1 cellular context compared by ENCODE assay signal in the genomic region with DNA sequence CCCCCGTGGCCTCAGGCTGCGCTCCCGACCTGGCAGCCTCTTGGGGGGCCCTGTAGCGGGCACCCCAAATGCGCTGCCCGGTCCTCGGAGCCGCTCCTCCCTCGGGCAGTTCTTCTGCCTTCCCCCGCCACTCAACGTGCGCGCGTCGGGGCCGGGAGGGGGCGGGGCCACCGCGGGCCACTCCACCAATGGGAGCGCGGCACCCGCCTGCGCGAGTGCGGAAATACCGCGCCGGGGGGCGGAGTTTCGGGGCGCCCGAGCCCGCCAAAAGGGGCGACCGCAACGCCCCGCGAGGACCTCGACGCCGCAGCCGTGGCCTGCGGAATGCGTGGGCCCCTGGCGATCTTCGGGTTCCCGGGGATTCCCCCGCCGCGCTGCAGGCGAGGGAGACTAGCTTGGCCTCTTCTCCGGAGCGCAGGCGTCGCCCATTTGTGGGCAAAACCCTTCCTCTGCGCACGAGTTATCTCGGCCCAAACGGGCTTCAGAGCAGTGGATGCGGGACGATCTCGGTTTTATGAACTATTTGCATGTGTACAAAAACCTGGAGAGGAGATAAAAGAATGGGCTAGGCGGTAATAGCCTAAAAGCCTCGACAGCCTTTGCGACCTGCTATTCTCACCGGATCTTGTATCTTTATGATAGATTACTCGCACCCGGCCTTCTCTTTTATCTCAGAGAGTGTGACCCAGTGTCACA.
TF ChIP-seq lines count a peak whose summit lies in the region.

Gene TASOR, minus strand, starts transcription at position 144 of the 696 bp plus-strand sequence. CDS start 259 bp downstream, outside the sequence.

TF ChIP-seq in HepG2, 621 proteins besides CTCF, POLR2A, EP300 and RAD21 (continued from another document and continues in another):
- TF ChIP-seq, protein P1, sequence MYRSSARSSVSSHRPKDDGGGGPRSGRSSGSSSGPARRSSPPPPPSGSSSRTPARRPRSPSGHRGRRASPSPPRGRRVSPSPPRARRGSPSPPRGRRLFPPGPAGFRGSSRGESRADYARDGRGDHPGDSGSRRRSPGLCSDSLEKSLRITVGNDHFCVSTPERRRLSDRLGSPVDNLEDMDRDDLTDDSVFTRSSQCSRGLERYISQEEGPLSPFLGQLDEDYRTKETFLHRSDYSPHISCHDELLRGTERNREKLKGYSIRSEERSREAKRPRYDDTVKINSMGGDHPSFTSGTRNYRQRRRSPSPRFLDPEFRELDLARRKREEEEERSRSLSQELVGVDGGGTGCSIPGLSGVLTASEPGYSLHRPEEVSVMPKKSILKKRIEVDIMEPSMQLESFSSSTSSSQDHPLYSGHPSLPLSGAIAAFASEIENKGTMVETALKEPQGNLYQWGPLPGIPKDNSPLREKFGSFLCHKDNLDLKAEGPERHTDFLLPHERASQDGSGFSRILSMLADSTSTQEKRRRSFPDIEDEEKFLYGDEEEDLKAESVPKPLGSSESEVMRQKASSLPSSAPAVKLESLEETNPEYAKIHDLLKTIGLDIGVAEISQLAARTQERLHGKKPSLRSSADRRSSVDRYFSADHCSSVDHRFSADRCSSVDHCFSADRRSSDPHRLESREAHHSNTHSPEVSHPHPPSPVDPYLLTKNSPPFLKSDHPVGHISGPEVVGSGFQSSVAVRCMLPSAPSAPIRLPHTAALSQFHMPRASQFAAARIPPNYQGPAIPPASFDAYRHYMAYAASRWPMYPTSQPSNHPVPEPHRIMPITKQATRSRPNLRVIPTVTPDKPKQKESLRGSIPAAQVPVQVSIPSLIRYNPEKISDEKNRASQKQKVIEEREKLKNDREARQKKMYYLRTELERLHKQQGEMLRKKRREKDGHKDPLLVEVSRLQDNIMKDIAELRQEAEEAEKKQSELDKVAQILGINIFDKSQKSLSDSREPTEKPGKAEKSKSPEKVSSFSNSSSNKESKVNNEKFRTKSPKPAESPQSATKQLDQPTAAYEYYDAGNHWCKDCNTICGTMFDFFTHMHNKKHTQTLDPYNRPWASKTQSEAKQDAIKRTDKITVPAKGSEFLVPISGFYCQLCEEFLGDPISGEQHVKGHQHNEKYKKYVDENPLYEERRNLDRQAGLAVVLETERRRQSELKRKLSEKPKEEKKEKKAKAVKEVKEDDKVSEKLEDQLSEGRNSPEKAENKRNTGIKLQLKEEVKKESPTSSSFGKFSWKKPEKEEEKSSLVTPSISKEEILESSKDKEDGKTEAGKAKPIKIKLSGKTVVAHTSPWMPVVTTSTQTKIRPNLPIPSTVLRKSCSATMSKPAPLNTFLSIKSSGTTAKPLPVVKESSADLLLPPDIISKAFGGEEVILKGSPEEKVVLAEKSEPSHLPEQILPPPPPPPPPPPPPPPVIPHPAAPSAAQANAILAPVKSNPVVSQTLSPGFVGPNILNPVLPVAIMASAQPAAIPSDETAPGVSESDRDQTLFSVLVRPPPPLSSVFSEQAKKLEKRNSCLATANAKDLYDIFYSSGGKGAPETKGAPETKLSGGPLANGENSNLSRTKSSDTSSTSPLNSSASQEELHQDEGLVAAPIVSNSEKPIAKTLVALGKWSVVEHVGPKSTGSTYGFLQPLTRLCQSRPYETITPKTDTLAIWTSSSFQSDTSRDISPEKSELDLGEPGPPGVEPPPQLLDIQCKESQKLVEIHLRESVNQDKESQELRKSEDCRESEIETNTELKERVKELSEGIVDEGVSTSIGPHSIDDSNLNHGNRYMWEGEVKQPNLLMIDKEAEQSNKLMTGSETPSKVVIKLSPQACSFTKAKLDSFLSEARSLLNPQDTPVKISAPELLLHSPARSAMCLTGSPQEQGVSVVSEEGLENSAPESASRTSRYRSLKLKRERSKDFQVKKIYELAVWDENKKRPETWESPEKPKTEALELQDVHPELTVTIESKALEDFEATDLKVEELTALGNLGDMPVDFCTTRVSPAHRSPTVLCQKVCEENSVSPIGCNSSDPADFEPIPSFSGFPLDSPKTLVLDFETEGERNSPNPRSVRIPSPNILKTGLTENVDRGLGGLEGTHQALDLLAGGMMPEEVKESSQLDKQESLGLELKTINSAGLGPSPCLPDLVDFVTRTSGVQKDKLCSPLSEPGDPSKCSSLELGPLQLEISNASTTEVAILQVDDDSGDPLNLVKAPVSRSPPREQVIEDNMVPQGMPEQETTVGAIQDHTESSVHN (CRISPR knock-in tag; IDR thresholded peaks at IDR 0.05): no peak
- TF ChIP-seq ZMYM2 (CRISPR knock-in tag; IDR thresholded peaks at IDR 0.05) (peak; percentile 64; the same call in 1 of the 2 replicates), ZNF317 (CRISPR knock-in tag; IDR thresholded peaks at IDR 0.05) (0 out of 2 replicates have a peak, but pooled peaks have one; percentile 45), KDM5B (CRISPR knock-in tag; IDR thresholded peaks at IDR 0.05; ENCODE audit: borderline replicate concordance) (peak; percentile 98), KAT8 (CRISPR knock-in tag; IDR thresholded peaks at IDR 0.05) (no peak; the same call in 1 of the 2 replicates), CEBPG (CRISPR knock-in tag; IDR thresholded peaks at IDR 0.05) (no peak), ATF2 (CRISPR knock-in tag; IDR thresholded peaks at IDR 0.05) (no peak), MYPOP (CRISPR knock-in tag; IDR thresholded peaks at IDR 0.05) (peak; percentile 78; the same call in 1 of the 2 replicates), ZNF367 (CRISPR knock-in tag; IDR thresholded peaks at IDR 0.05; ENCODE audit: borderline replicate concordance) (peak; percentile 81; the same call in 1 of the 2 replicates), SATB2 (CRISPR knock-in tag; IDR thresholded peaks at IDR 0.05) (peak; percentile 59; the same call in 1 of the 2 replicates), SP1 (IDR thresholded peaks at IDR 0.05) (no peak), SP1 (CRISPR knock-in tag; IDR thresholded peaks at IDR 0.05) (peak; percentile 94), ZSCAN21 (CRISPR knock-in tag; IDR thresholded peaks at IDR 0.05; ENCODE audit: borderline replicate concordance) (peak; percentile 93), ZNF510 (CRISPR knock-in tag; IDR thresholded peaks at IDR 0.05; ENCODE audit: low read depth) (peak; percentile 67), ELF4 (CRISPR knock-in tag; IDR thresholded peaks at IDR 0.05; ENCODE audit: borderline replicate concordance) (peak; percentile 92), TCF12 (IDR thresholded peaks at IDR 0.05) (no peak), TCF12 (CRISPR knock-in tag; IDR thresholded peaks at IDR 0.05) (no peak), FOXK1 (CRISPR knock-in tag; IDR thresholded peaks at IDR 0.05; ENCODE audit: borderline replicate concordance, low read depth) (peak; percentile 50; the same call in 1 of the 2 replicates), FOXC1 (CRISPR knock-in tag; IDR thresholded peaks at IDR 0.05; ENCODE audit: borderline replicate concordance) (peak; percentile 93), FOXA3 (CRISPR knock-in tag; IDR thresholded peaks at IDR 0.05) (peak; percentile 10; the same call in 1 of the 2 replicates), ZNF230 (CRISPR knock-in tag; IDR thresholded peaks at IDR 0.05) (peak; percentile 65), ZNF570 (CRISPR knock-in tag; IDR thresholded peaks at IDR 0.05; ENCODE audit: borderline replicate concordance) (peak; percentile 89; the same call in 1 of the 2 replicates), POLR2AphosphoS5 (IDR thresholded peaks at IDR 0.05; ENCODE audit: low read depth, low read length) (peak; percentile 70), YEATS4 (CRISPR knock-in tag; IDR thresholded peaks at IDR 0.05; ENCODE audit: borderline replicate concordance) (peak; percentile 55; the same call in 1 of the 2 replicates), ZNF34 (CRISPR knock-in tag; IDR thresholded peaks at IDR 0.05; ENCODE audit: borderline replicate concordance) (no peak), NFE2 (CRISPR knock-in tag; IDR thresholded peaks at IDR 0.05) (no peak), SRSF9 (IDR thresholded peaks at IDR 0.05; ENCODE audit: borderline replicate concordance, insufficient read depth, low read depth, low read length, poor library complexity, severe bottlenecking) (no peak), ZNF766 (CRISPR knock-in tag; IDR thresholded peaks at IDR 0.05; ENCODE audit: borderline replicate concordance) (peak; percentile 91; the same call in 1 of the 2 replicates), MTA3 (CRISPR knock-in tag; IDR thresholded peaks at IDR 0.05) (no peak), SALL1 (CRISPR knock-in tag; IDR thresholded peaks at IDR 0.05) (peak; percentile 94), POLR2G (IDR thresholded peaks at IDR 0.05; ENCODE audit: low read depth, low read length) (peak; percentile 38), ZNF546 (CRISPR knock-in tag; conservative IDR thresholded peaks at IDR 0.05) (peak; percentile 97), ZNF235 (CRISPR knock-in tag; IDR thresholded peaks at IDR 0.05; ENCODE audit: borderline replicate concordance) (no peak; the same call in 1 of the 2 replicates), ZNF180 (CRISPR knock-in tag; IDR thresholded peaks at IDR 0.05; ENCODE audit: borderline replicate concordance, low read depth) (no peak), E2F5 (CRISPR knock-in tag; conservative IDR thresholded peaks at IDR 0.05) (peak; percentile 77)
- TF ChIP-seq, protein P2, sequence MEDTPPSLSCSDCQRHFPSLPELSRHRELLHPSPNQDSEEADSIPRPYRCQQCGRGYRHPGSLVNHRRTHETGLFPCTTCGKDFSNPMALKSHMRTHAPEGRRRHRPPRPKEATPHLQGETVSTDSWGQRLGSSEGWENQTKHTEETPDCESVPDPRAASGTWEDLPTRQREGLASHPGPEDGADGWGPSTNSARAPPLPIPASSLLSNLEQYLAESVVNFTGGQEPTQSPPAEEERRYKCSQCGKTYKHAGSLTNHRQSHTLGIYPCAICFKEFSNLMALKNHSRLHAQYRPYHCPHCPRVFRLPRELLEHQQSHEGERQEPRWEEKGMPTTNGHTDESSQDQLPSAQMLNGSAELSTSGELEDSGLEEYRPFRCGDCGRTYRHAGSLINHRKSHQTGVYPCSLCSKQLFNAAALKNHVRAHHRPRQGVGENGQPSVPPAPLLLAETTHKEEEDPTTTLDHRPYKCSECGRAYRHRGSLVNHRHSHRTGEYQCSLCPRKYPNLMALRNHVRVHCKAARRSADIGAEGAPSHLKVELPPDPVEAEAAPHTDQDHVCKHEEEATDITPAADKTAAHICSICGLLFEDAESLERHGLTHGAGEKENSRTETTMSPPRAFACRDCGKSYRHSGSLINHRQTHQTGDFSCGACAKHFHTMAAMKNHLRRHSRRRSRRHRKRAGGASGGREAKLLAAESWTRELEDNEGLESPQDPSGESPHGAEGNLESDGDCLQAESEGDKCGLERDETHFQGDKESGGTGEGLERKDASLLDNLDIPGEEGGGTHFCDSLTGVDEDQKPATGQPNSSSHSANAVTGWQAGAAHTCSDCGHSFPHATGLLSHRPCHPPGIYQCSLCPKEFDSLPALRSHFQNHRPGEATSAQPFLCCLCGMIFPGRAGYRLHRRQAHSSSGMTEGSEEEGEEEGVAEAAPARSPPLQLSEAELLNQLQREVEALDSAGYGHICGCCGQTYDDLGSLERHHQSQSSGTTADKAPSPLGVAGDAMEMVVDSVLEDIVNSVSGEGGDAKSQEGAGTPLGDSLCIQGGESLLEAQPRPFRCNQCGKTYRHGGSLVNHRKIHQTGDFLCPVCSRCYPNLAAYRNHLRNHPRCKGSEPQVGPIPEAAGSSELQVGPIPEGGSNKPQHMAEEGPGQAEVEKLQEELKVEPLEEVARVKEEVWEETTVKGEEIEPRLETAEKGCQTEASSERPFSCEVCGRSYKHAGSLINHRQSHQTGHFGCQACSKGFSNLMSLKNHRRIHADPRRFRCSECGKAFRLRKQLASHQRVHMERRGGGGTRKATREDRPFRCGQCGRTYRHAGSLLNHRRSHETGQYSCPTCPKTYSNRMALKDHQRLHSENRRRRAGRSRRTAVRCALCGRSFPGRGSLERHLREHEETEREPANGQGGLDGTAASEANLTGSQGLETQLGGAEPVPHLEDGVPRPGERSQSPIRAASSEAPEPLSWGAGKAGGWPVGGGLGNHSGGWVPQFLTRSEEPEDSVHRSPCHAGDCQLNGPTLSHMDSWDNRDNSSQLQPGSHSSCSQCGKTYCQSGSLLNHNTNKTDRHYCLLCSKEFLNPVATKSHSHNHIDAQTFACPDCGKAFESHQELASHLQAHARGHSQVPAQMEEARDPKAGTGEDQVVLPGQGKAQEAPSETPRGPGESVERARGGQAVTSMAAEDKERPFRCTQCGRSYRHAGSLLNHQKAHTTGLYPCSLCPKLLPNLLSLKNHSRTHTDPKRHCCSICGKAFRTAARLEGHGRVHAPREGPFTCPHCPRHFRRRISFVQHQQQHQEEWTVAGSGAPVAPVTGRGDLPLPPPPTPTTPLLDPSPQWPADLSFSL (CRISPR knock-in tag; IDR thresholded peaks at IDR 0.05): no peak
- TF ChIP-seq, protein P3, sequence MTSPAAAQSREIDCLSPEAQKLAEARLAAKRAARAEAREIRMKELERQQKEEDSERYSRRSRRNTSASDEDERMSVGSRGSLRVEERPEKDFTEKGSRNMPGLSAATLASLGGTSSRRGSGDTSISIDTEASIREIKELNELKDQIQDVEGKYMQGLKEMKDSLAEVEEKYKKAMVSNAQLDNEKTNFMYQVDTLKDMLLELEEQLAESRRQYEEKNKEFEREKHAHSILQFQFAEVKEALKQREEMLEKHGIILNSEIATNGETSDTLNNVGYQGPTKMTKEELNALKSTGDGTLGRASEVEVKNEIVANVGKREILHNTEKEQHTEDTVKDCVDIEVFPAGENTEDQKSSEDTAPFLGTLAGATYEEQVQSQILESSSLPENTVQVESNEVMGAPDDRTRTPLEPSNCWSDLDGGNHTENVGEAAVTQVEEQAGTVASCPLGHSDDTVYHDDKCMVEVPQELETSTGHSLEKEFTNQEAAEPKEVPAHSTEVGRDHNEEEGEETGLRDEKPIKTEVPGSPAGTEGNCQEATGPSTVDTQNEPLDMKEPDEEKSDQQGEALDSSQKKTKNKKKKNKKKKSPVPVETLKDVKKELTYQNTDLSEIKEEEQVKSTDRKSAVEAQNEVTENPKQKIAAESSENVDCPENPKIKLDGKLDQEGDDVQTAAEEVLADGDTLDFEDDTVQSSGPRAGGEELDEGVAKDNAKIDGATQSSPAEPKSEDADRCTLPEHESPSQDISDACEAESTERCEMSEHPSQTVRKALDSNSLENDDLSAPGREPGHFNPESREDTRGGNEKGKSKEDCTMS (CRISPR knock-in tag; conservative IDR thresholded peaks at IDR 0.05): no peak
